5 cellular contexts compared by ENCODE assay signal in genomic region chr14:44775248-44775647, GRCh38.
"Had no signal": no experiment of that assay in that cellular context is flagged by ENCODE, and none has a peak within 500 bp of the region (broad histone marks: within the 10 kb centered on the region; RNA-seq: fewer than 3 reads in every experiment).

No MANE protein-coding gene starts in this region.

- DNase-seq: IMR-90, KBM-7 had no signal

- H3K27ac ChIP-seq: HL-60 had no signal

- ATAC-seq: HepG2, K562 had no signal

- H3K4me3 ChIP-seq: K562 had no signal
